Comparison of ENCODE assay signal across 21 cellular contexts in the genomic region with DNA sequence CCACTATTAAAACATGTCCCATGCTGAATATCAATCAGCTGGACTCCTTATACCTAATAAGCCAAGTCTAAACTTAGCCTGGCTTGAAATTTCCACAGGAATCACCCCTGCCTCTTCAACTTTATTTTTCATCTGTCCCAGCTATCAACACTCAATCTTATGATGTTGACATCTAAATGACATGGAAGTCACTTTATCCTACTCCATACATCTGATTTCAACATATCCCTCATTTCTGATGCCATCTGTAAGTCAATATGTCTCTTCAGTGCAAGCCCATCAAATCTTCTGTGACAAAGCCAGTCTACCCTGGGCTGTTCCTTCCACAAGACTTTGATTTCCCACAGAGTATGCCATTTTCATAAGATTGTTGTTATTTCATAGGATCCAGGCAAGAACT.
DNase-seq lines count a peak whose midpoint lies in the region; ATAC-seq, FAIRE-seq and TF ChIP-seq lines count a peak whose summit lies in the region.
"Had no signal": no experiment of that assay in that cellular context is flagged by ENCODE, and none has a peak within 500 bp of the region (broad histone marks: within the 10 kb centered on the region; RNA-seq: fewer than 3 reads in every experiment).

No MANE protein-coding gene starts in this region.

- no peak overlapping the region for H3K9ac ChIP-seq in endothelial cell of umbilical vein (replicated peaks; ENCODE audit: extremely low read depth, insufficient read depth, low read length)
- H3K9ac ChIP-seq in neural cell (ENCODE audit: low read length) = no peak overlapping the region
- H3K9ac ChIP-seq: BLaER1 treated with 17β-estradiol and CSF1 and Interleukin-3, amounts not matched to agents 10 nM and 100 nM had no signal

- H3K4me3 Mint-ChIP-seq in GM23338 = no peak overlapping the region
- H3K4me3 Mint-ChIP-seq: B cell; CD4-positive, alpha-beta T cell; CD8-positive, alpha-beta T cell had no signal

- H3K4me3 ChIP-seq in GM23338 (no peak overlapping the region), endothelial cell of umbilical vein (replicated peaks in 1 of 3; ENCODE audit: insufficient read depth in 1 of 3, low read depth in 1 of 3, low read length in 3 of 3) (no peak overlapping the region), neural cell (ENCODE audit: low read length) (no peak overlapping the region), right atrium auricular region (no peak overlapping the region)
- H3K4me3 ChIP-seq: BLaER1 treated with 17β-estradiol and CSF1 and Interleukin-3, amounts not matched to agents 10 nM and 100 nM had no signal

- BruUV-seq in endothelial cell of umbilical vein (replicated peaks; lab: Mats Ljungman, UMichigan) = no TSS peak

- no peak for TF ChIP-seq POLR2A in endothelial cell of umbilical vein (IDR thresholded peaks at IDR 0.05; ENCODE audit: low read depth, low read length)

- DNase-seq in GM23338 (ENCODE audit: low spot score) (no peak), endothelial cell of umbilical vein (ENCODE audit: low read depth, low spot score) (no peak), right atrium auricular region (ENCODE audit: low spot score) (no peak), NOMO-1 treated with dmso at 0.1 percent for 144 hours (lab: John Stamatoyannopoulos, UW; ENCODE audit: unreplicated experiment) (no peak), RWPE1 (ENCODE audit: low spot score) (no peak)
- DNase-seq: 8988T; AML-193; Caco-2; Calu3; CD4-positive, alpha-beta T cell; CD8-positive, alpha-beta T cell; DMS79 treated with DMSO at 0.1 percent for 48 hours; GF-D8 had no signal

- peak; percentile 94 for TF ChIP-seq EP300 in neural cell (conservative IDR thresholded peaks at IDR 0.05; ENCODE audit: poor library complexity, severe bottlenecking)

- H3K27ac ChIP-seq in GM23338 (ENCODE audit: low read depth) (no peak overlapping the region), endothelial cell of umbilical vein (ENCODE audit: insufficient read depth, low read depth, low read length) (no peak overlapping the region), neural cell (ENCODE audit: low read length) (no peak overlapping the region), right atrium auricular region (no peak overlapping the region), RWPE1 (no peak overlapping the region)
- H3K27ac ChIP-seq: BLaER1 treated with 17β-estradiol and CSF1 and Interleukin-3, amounts not matched to agents 10 nM and 100 nM; C4-2B had no signal

- no peaks in the 10 kb centered on the region for H3K79me2 ChIP-seq in GM23338 (replicated peaks; ENCODE audit: insufficient read depth)
- H3K79me2 ChIP-seq in endothelial cell of umbilical vein (ENCODE audit: control insufficient read depth, insufficient read depth, low read length) = no peaks in the 10 kb centered on the region
- H3K79me2 ChIP-seq in neural cell (replicated peaks; ENCODE audit: insufficient read depth, low read length) = no peaks in the 10 kb centered on the region

- H3K27me3 ChIP-seq in GM23338 (ENCODE audit: insufficient read depth) (no peaks in the 10 kb centered on the region), endothelial cell of umbilical vein (ENCODE audit: control insufficient read depth in 2 of 2, insufficient read depth in 2 of 2, low read length in 2 of 2) (no peaks in the 10 kb centered on the region), neural cell (ENCODE audit: insufficient read depth, low read depth, low read length) (no peaks in the 10 kb centered on the region), right atrium auricular region (no peaks in the 10 kb centered on the region)
- H3K27me3 ChIP-seq: BLaER1 treated with 17β-estradiol and CSF1 and Interleukin-3, amounts not matched to agents 10 nM and 100 nM had no signal

- CTCF ChIA-PET in endothelial cell of umbilical vein (lab: Charles Lee) = interaction anchor here (1.0 kb wide), 1 partner anchor 199 kb away, joined by 3 read pairs; no protein-coding TSS in a partner anchor
- CTCF ChIA-PET in RWPE1 (lab: Yijun Ruan, JAX) = no interaction called here

- no peaks in the 10 kb centered on the region for H4K20me1 ChIP-seq in GM23338 (replicated peaks; ENCODE audit: insufficient read depth)
- H4K20me1 ChIP-seq in endothelial cell of umbilical vein (replicated peaks; ENCODE audit: control insufficient read depth, extremely low read depth, insufficient read depth, low read length) = no peaks in the 10 kb centered on the region
- no peaks in the 10 kb centered on the region for H4K20me1 ChIP-seq in neural cell (ENCODE audit: insufficient read depth)
- H4K20me1 ChIP-seq: BLaER1 treated with 17β-estradiol and CSF1 and Interleukin-3, amounts not matched to agents 10 nM and 100 nM had no signal

- H3K27ac Mint-ChIP-seq in GM23338 = no peak overlapping the region
- H3K27ac Mint-ChIP-seq: B cell; CD4-positive, alpha-beta T cell; CD8-positive, alpha-beta T cell had no signal

- H3K36me3 Mint-ChIP-seq in GM23338 (ENCODE audit: low read depth) = no peaks in the 10 kb centered on the region
- H3K36me3 Mint-ChIP-seq: CD8-positive, alpha-beta T cell had no signal

- H3K27me3 Mint-ChIP-seq in GM23338 (ENCODE audit: insufficient read depth, low read depth, poor library complexity) = peaks cover 2% of the 10 kb centered on the region
- H3K27me3 Mint-ChIP-seq: B cell; CD4-positive, alpha-beta T cell had no signal

- no peak for ATAC-seq in GM23338
- ATAC-seq: CD8-positive, alpha-beta T cell had no signal

- FAIRE-seq in endothelial cell of umbilical vein (lab: Jason Lieb, UNC) = peak; percentile 42
- FAIRE-seq: D721Med, G401.6, GM12892, GM18507 had no signal

- H3K4me1 ChIP-seq in GM23338 (ENCODE audit: insufficient read depth) (peaks cover 3% of the 10 kb centered on the region; the same call in 1 of the 2 replicates), endothelial cell of umbilical vein (ENCODE audit: control insufficient read depth, extremely low read depth, insufficient read depth, low read length) (no peaks in the 10 kb centered on the region), right atrium auricular region (peaks cover 0 to 15% of the 10 kb centered on the region in 2 donors)
- H3K4me1 ChIP-seq: BLaER1 treated with 17β-estradiol and CSF1 and Interleukin-3, amounts not matched to agents 10 nM and 100 nM; Caco-2 had no signal

- peak overlapping the region; percentile 30; the same call in 1 of the 2 replicates for H2AFZ ChIP-seq in GM23338
- no peak overlapping the region for H2AFZ ChIP-seq in endothelial cell of umbilical vein (ENCODE audit: low read depth, low read length)
- no peak overlapping the region for H2AFZ ChIP-seq in neural cell (ENCODE audit: low read depth, low read length)

- POLR2A ChIA-PET in endothelial cell of umbilical vein (lab: Charles Lee) (no interaction called here), RWPE1 (lab: Yijun Ruan, JAX; ENCODE audit: low non-redundant PET) (no interaction called here)

- no peaks in the 10 kb centered on the region for H3K36me3 ChIP-seq in GM23338 (ENCODE audit: insufficient read depth)
- no peaks in the 10 kb centered on the region for H3K36me3 ChIP-seq in endothelial cell of umbilical vein (ENCODE audit: control insufficient read depth in 2 of 2, extremely low read depth in 1 of 2, insufficient read depth in 2 of 2, low read length in 2 of 2)
- no peaks in the 10 kb centered on the region for H3K36me3 ChIP-seq in neural cell (ENCODE audit: insufficient read depth, low read length)
- no peaks in the 10 kb centered on the region for H3K36me3 ChIP-seq in right atrium auricular region
- H3K36me3 ChIP-seq: BLaER1 treated with 17β-estradiol and CSF1 and Interleukin-3, amounts not matched to agents 10 nM and 100 nM had no signal

- H3F3A ChIP-seq in GM23338 (replicated peaks; ENCODE audit: low read depth) (no peaks in the 10 kb centered on the region), neural cell (ENCODE audit: insufficient read depth, low read length, poor library complexity, severe bottlenecking) (no peaks in the 10 kb centered on the region)

- dilution Hi-C loops in endothelial cell of umbilical vein (cut with MboI; ENCODE audit: extremely low pct_ligation_motif_present, low sequenced_read_pairs) = no loop called here

- H3K9me2 ChIP-seq in GM23338 (ENCODE audit: insufficient read depth) = no peaks in the 10 kb centered on the region; the same call in 1 of the 2 replicates
- H3K9me2 ChIP-seq in neural cell (ENCODE audit: insufficient read depth, low read length) = no peaks in the 10 kb centered on the region

- H3K4me2 ChIP-seq in GM23338 = no peak overlapping the region
- no peak overlapping the region for H3K4me2 ChIP-seq in endothelial cell of umbilical vein (ENCODE audit: insufficient read depth, low read length)
- H3K4me2 ChIP-seq in neural cell (ENCODE audit: low read length) = no peak overlapping the region
- H3K4me2 ChIP-seq: BLaER1 treated with 17β-estradiol and CSF1 and Interleukin-3, amounts not matched to agents 10 nM and 100 nM had no signal

- H3K4me1 Mint-ChIP-seq in GM23338 = no peaks in the 10 kb centered on the region
- H3K4me1 Mint-ChIP-seq: B cell had no signal

- intact Hi-C loops in endothelial cell of umbilical vein (cut with micrococcal nuclease) = no loop called here

- no peaks in the 10 kb centered on the region for H3K9me3 ChIP-seq in endothelial cell of umbilical vein (replicated peaks; ENCODE audit: control insufficient read depth, insufficient read depth, low read length)
- no peaks in the 10 kb centered on the region for H3K9me3 ChIP-seq in neural cell (ENCODE audit: low read length)
- no peaks in the 10 kb centered on the region for H3K9me3 ChIP-seq in right atrium auricular region
- H3K9me3 ChIP-seq: BLaER1 treated with 17β-estradiol and CSF1 and Interleukin-3, amounts not matched to agents 10 nM and 100 nM; Caco-2 had no signal

- no peaks in the 10 kb centered on the region for H3K9me1 ChIP-seq in endothelial cell of umbilical vein (replicated peaks; ENCODE audit: control insufficient read depth, extremely low read depth, insufficient read depth, low read length)

- TF ChIP-seq CTCF in GM23338 (conservative IDR thresholded peaks at IDR 0.05; ENCODE audit: low read depth in 2 of 2) (no peak), endothelial cell of umbilical vein (IDR thresholded peaks at IDR 0.05; ENCODE audit: extremely low read depth in 1 of 2, insufficient read depth in 1 of 2, low read depth in 1 of 2, low read length in 2 of 2) (no peak), neural cell (IDR thresholded peaks at IDR 0.05; ENCODE audit: poor library complexity, severe bottlenecking) (no peak), right atrium auricular region (IDR thresholded peaks at IDR 0.05) (no peak), RWPE1 (conservative IDR thresholded peaks at IDR 0.05; ENCODE audit: low read depth) (no peak)

- TF ChIP-seq RAD21 in neural cell (conservative IDR thresholded peaks at IDR 0.05) = no peak

- no peaks in the 10 kb centered on the region for H3K9me3 Mint-ChIP-seq in GM23338
- H3K9me3 Mint-ChIP-seq: CD4-positive, alpha-beta T cell had no signal

TF ChIP-seq in GM23338, 12 proteins besides CTCF, POLR2A, EP300 and RAD21 (continues in another document):
- TF ChIP-seq EZH2 (IDR thresholded peaks at IDR 0.05; ENCODE audit: low read depth, unreplicated experiment) (no peak), NANOG (IDR thresholded peaks at IDR 0.05; ENCODE audit: borderline replicate concordance) (no peak)

TF ChIP-seq in endothelial cell of umbilical vein, 7 proteins besides CTCF, POLR2A, EP300 and RAD21 (continues in another document):
- TF ChIP-seq MYC (IDR thresholded peaks at IDR 0.05; ENCODE audit: low read depth, low read length) = no peak

TF ChIP-seq in neural cell, 6 proteins besides CTCF, POLR2A, EP300 and RAD21 (continues in another document):
- TF ChIP-seq POLR2AphosphoS5 (IDR thresholded peaks at IDR 0.05) = peak; percentile 62
